Comparison of ENCODE assay signal across 11 cellular contexts in the genomic region with DNA sequence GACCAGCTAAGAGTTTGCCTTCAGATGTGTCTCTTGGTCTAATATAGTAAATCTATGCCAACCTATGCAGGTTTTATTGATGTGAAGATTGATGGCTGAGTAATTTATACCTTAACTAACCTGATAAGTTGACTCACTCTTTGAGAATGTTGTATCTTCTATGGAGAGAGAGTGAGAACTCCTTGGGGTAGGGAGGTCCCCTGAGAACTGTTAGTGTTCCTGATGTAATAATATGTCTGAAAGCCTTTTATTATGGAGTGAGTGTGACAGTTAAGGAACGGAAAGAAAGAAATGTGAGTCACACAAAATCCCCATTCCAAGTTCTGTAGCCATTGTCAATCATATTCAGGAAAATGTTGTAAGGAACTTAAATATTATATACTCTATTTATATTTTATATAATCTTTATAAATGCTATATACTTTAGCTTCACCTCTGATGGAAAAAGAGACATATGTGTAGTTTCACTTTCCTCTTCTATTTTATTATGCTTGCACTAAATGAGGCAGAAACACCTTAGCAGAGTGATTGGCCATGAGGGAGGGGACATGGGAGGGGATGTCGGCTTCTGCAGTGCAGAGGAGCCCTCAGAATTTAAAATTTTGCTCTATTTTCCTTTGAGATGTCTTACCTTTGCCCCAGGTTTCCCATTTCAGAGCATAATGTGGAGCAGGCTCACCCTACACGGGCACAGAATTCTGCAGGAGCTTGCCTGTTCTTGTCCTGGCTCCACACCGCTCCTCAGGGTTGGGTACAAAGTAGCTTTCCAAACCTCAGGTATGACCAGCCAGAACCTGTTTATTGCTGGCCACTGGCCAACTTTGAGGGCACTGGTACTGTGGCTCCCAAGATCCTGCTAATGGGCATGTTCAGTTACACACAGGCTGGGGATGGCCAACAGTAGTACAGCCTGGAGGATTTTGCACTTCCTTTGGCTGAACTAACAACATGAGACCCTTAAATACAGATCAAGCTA. TPM values are rescaled to one million over a fixed set of nuclear protein-coding genes. Genes with fewer than 3 reads are reported as not detected.
DNase-seq lines count a peak whose midpoint lies in the region; ATAC-seq, FAIRE-seq and TF ChIP-seq lines count a peak whose summit lies in the region.
"Had no signal": no experiment of that assay in that cellular context is flagged by ENCODE, and none has a peak within 500 bp of the region (broad histone marks: within the 10 kb centered on the region; RNA-seq: fewer than 3 reads in every experiment).

No MANE protein-coding gene starts in this region.

- peak overlapping the region; percentile 46 for H3K4me2 ChIP-seq in A549
- peak overlapping the region; percentile 70 for H3K4me2 ChIP-seq in keratinocyte (ENCODE audit: control insufficient read depth, extremely low read depth, insufficient read depth, low read depth, low read length)

- no peak for TF ChIP-seq RAD21 in A549 (conservative IDR thresholded peaks at IDR 0.05 in 1 of 2, IDR thresholded peaks at IDR 0.05 in 1 of 2)

- H3K4me1 ChIP-seq in A549, result peaks cover 72% of the 10 kb centered on the region
- peaks cover 26% of the 10 kb centered on the region for H3K4me1 ChIP-seq in HEK293 (ENCODE audit: control insufficient read depth, insufficient read depth, low read length)
- peaks cover 55% of the 10 kb centered on the region for H3K4me1 ChIP-seq in keratinocyte (ENCODE audit: control insufficient read depth, extremely low read depth, insufficient read depth, low read length)
- peaks cover 6 to 15% of the 10 kb centered on the region in 2 donors for H3K4me1 ChIP-seq in ascending aorta

- TF ChIP-seq CTCF in A549 (IDR thresholded peaks at IDR 0.05), result no peak
- TF ChIP-seq CTCF in HEK293 (tag by site-specific recombination; IDR thresholded peaks at IDR 0.05), result no peak
- TF ChIP-seq CTCF in keratinocyte (optimal IDR thresholded peaks at IDR 0.05 in 1 of 3, IDR thresholded peaks at IDR 0.05 in 1 of 3, conservative IDR thresholded peaks at IDR 0.05 in 1 of 3; ENCODE audit: extremely low read depth in 1 of 3, insufficient read depth in 2 of 3, low read length in 3 of 3), result no peak
- no peak for TF ChIP-seq CTCF in ascending aorta (IDR thresholded peaks at IDR 0.05)

- ATAC-seq in A549, result no peak
- ATAC-seq in HG03571 (IDR thresholded peaks at IDR 0.05; ENCODE audit: unreplicated experiment), result no peak
- no peak for ATAC-seq in HG02588 (IDR thresholded peaks at IDR 0.05; ENCODE audit: unreplicated experiment)
- ATAC-seq in left cardiac atrium, result no peak

- TF ChIP-seq POLR2A in A549 (IDR thresholded peaks at IDR 0.05; ENCODE audit: low read length), result no peak

- H3K9me3 ChIP-seq in A549, result no peaks in the 10 kb centered on the region
- no peaks in the 10 kb centered on the region for H3K9me3 ChIP-seq in HEK293 (ENCODE audit: control insufficient read depth, insufficient read depth, low read depth, low read length)
- H3K9me3 ChIP-seq in keratinocyte (ENCODE audit: control insufficient read depth, low read depth, low read length), result no peaks in the 10 kb centered on the region
- no peaks in the 10 kb centered on the region for H3K9me3 ChIP-seq in ascending aorta
- H3K9me3 ChIP-seq: psoas muscle had no signal

- intact Hi-C loops in ascending aorta (cut with DNase I), result no loop called here
- intact Hi-C loops in left cardiac atrium (cut with DNase I), result no loop called here

- dilution Hi-C loops in keratinocyte (cut with MboI; ENCODE audit: extremely low pct_ligation_motif_present, low sequenced_read_pairs), result no loop called here

- peak overlapping the region; percentile 13 to 79 for H3K27ac ChIP-seq in A549
- no peak overlapping the region for H3K27ac ChIP-seq in HEK293 (ENCODE audit: extremely low read depth, low read depth, low read length)
- peak overlapping the region; percentile 79 for H3K27ac ChIP-seq in keratinocyte (ENCODE audit: control insufficient read depth, insufficient read depth, low read length)
- no peak overlapping the region for H3K27ac ChIP-seq in ascending aorta
- H3K27ac ChIP-seq: brain microvascular endothelial cell, psoas muscle had no signal

- POLR2A ChIA-PET in A549 (lab: Yijun Ruan, JAX) (no interaction called here), HEK293 (lab: Yijun Ruan, JAX) (interaction anchor here (0.6 kb wide), 1 partner anchor 765 kb away, joined by 3 read pairs; no protein-coding TSS in a partner anchor)

- FAIRE-seq in A549 (lab: Jason Lieb, UNC) (no peak), keratinocyte (lab: Jason Lieb, UNC) (peak; percentile 91)

- H3K4me3 ChIP-seq in A549, result no peak overlapping the region
- no peak overlapping the region for H3K4me3 ChIP-seq in HEK293 (ENCODE audit: low read depth, low read length)
- H3K4me3 ChIP-seq in keratinocyte (ENCODE audit: control insufficient read depth in 2 of 3, extremely low read depth in 1 of 3, insufficient read depth in 2 of 3, low read depth in 1 of 3, low read length in 3 of 3), result peak overlapping the region; percentile 11 to 44 (median 34)
- H3K4me3 ChIP-seq in ascending aorta, result no peak overlapping the region
- H3K4me3 ChIP-seq: psoas muscle had no signal

- CTCF ChIA-PET in A549 (lab: Yijun Ruan, JAX) (interaction anchor here (0.7 to 2.3 kb wide), 10 partner anchors 10 to 153 kb away, joined by 3 to 7 read pairs (median 3); no protein-coding TSS in a partner anchor), HEK293 (lab: Yijun Ruan, JAX) (interaction anchor here (0.6 to 0.8 kb wide), 2 partner anchors 9 to 99 kb away, joined by 3 read pairs; partner anchors contain the start of gene NEMF)

- peak overlapping the region; percentile 66 for H3K9ac ChIP-seq in keratinocyte (ENCODE audit: control insufficient read depth, extremely low read depth, insufficient read depth, low read length)

- no peaks in the 10 kb centered on the region for H3K36me3 ChIP-seq in HEK293 (ENCODE audit: control insufficient read depth in 2 of 2, insufficient read depth in 1 of 2, low read length in 2 of 2)
- no peaks in the 10 kb centered on the region for H3K36me3 ChIP-seq in keratinocyte (ENCODE audit: control insufficient read depth in 2 of 2, extremely low read depth in 1 of 2, insufficient read depth in 2 of 2, low read length in 2 of 2)
- no peaks in the 10 kb centered on the region for H3K36me3 ChIP-seq in ascending aorta
- H3K36me3 ChIP-seq: brain microvascular endothelial cell had no signal

- DNase-seq in A549 (ENCODE audit: low read depth in 1 of 2, low spot score in 1 of 2) (no peak), RPMI8226 (peak; percentile 52), keratinocyte (ENCODE audit: low read depth, low spot score) (peak; percentile 99), ascending aorta (ENCODE audit: low spot score in 2 of 2) (no peak), left cardiac atrium (no peak)
- DNase-seq: brain microvascular endothelial cell, psoas muscle, SW 1271 had no signal

- no peaks in the 10 kb centered on the region for H4K20me1 ChIP-seq in keratinocyte (ENCODE audit: control insufficient read depth, extremely low read depth, insufficient read depth, low read length)

- H3K27me3 ChIP-seq in keratinocyte (ENCODE audit: control insufficient read depth, extremely low read depth, insufficient read depth, low read length) (no peaks in the 10 kb centered on the region), ascending aorta (no peaks in the 10 kb centered on the region)
- H3K27me3 ChIP-seq: brain microvascular endothelial cell had no signal

- H2AFZ ChIP-seq in keratinocyte (ENCODE audit: control insufficient read depth, low read length), result no peak overlapping the region

- TF ChIP-seq EP300 in A549 (IDR thresholded peaks at IDR 0.05), result no peak

- no peaks in the 10 kb centered on the region for H3K9me1 ChIP-seq in keratinocyte (ENCODE audit: control insufficient read depth, extremely low read depth, insufficient read depth, low read length)

- no peaks in the 10 kb centered on the region for H3K79me2 ChIP-seq in keratinocyte (ENCODE audit: control insufficient read depth, insufficient read depth, low read length)

- 60% methylated on average over 4 of the region's 4 CpGs for WGBS in A549 (ENCODE audit: missing lambda C conversion rate)

TF ChIP-seq in A549, 52 proteins besides CTCF, POLR2A, EP300 and RAD21:
- no peak for TF ChIP-seq FOSL2 (IDR thresholded peaks at IDR 0.05)
- TF ChIP-seq FOSL2 (CRISPR knock-in tag; IDR thresholded peaks at IDR 0.05), result peak; percentile 48; the same call in 1 of the 2 replicates
- no peak for TF ChIP-seq BHLHE40 (IDR thresholded peaks at IDR 0.05; ENCODE audit: low read depth, low read length)

TF ChIP-seq in HEK293, 187 proteins besides CTCF, POLR2A, EP300 and RAD21 (continues in another document):
- TF ChIP-seq ZSCAN23 (tag by site-specific recombination; IDR thresholded peaks at IDR 0.05), result no peak
- 0 out of 2 replicates have a peak, but pooled peaks have one; percentile 21 for TF ChIP-seq ZNF600 (tag by site-specific recombination; IDR thresholded peaks at IDR 0.05)
- TF ChIP-seq ZSCAN30 (tag by site-specific recombination; IDR thresholded peaks at IDR 0.05), result 0 out of 2 replicates have a peak, but pooled peaks have one; percentile 18

RNA-seq across cellular contexts. Expression of gene ARF6, which starts 57.7 kb away (rescaled TPM):
- polyA plus RNA-seq in A549 (2011; rRNA removed) (29.8 and 33.3 TPM in 2 replicates), A549 (2017; fragmentation: RNase III; extraction: RNeasy Plus Mini Kit Qiagen cat#74134 plus additional on column Dnase treatment) (47.7 to 54.8 TPM (median 51.0 TPM) in 3 replicates), keratinocyte (33.1 to 65.0 TPM (median 53.4 TPM) in 3 replicates)
- polyA plus RNA-seq in A549 (2012; cell fraction: cytosol; rRNA removed), result 39.6 and 44.8 TPM in 2 replicates
- 25.8 and 26.2 TPM in 2 replicates for polyA plus RNA-seq in A549 (2012; cell fraction: nucleus; rRNA removed)
- polyA minus RNA-seq in A549 (2011; rRNA and poly(A)+ RNA removed), result 23.4 and 24.2 TPM in 2 replicates
- 98.0 TPM for polyA plus RNA-seq in keratinocyte (2011; ENCODE audit: low read depth)
- 42.6 and 47.5 TPM in 2 replicates for polyA plus RNA-seq in keratinocyte (2011; cell fraction: cytosol; rRNA removed)
- 32.9 and 33.8 TPM in 2 replicates for polyA plus RNA-seq in keratinocyte (2011; cell fraction: nucleus; rRNA removed)
- 76.5 and 84.7 TPM in 2 replicates for polyA plus RNA-seq in keratinocyte (2012; ENCODE audit: low replicate concordance)
- 41.0 to 92.7 TPM (median 49.6 TPM) in 3 replicates for polyA minus RNA-seq in keratinocyte
- 44.9 TPM for polyA minus RNA-seq in keratinocyte (2011; cell fraction: cytosol; rRNA and poly(A)+ RNA removed)
- polyA minus RNA-seq in keratinocyte (2011; cell fraction: nucleus; rRNA and poly(A)+ RNA removed), result 16.6 and 25.8 TPM in 2 replicates
- total RNA-seq in ascending aorta (31.5 TPM), left cardiac atrium (10 to 100 TPM; 28.6 to 38.0 TPM)

Comparison
In these comparisons a context has a peak if more than half of its experiments do, and no peak if none do; other contexts are left out.
1. DNase-seq: peak in RPMI8226 (single experiment) and keratinocyte (single experiment); none in A549 (0 of 2), ascending aorta (0 of 2) and left cardiac atrium (single experiment).
2. H3K27ac ChIP-seq: peak in A549 (2 of 2) and keratinocyte (single experiment); none in HEK293 (single experiment) and ascending aorta (0 of 2).
3. H3K4me3 ChIP-seq: peak in keratinocyte (3 of 3); none in A549 (single experiment), HEK293 (single experiment) and ascending aorta (0 of 2).